20 cellular contexts compared by ENCODE assay signal in the genomic region with DNA sequence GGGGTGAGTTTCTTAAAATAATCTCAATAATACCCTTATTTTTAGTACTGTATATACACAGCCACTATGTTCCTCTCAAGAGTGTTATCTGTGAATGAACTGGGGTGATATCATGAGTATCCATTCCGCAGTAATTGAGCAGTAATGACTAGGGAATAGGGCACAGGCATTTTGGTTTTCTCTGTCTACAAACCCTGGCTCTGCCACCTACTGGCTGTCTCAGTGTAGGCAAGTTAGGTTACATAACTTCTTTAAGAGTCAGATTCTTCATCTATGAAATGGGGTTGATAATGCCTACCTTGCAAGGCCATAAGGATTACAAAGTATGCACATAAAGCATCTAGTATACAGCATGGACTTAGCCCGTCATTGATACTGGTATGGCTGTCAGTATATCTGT.
DNase-seq lines count a peak whose midpoint lies in the region; ATAC-seq and TF ChIP-seq lines count a peak whose summit lies in the region.
"Had no signal": no experiment of that assay in that cellular context is flagged by ENCODE, and none has a peak within 500 bp of the region (broad histone marks: within the 10 kb centered on the region; RNA-seq: fewer than 3 reads in every experiment).

No MANE protein-coding gene starts in this region.

- H3K36me3 ChIP-seq in breast epithelium = no peaks in the 10 kb centered on the region
- H3K36me3 ChIP-seq: cardiac muscle cell, right atrium auricular region had no signal

- H3K27me3 Mint-ChIP-seq in MCF 10A (ENCODE audit: insufficient read depth, unreplicated experiment) (peaks cover 40% of the 10 kb centered on the region), endothelial cell (ENCODE audit: unreplicated experiment) (no peaks in the 10 kb centered on the region)
- H3K27me3 Mint-ChIP-seq in activated CD4-positive, alpha-beta T cell treated with anti-CD3 and anti-CD28 coated beads for 36 hours = peaks cover 2% of the 10 kb centered on the region
- H3K27me3 Mint-ChIP-seq: activated naive CD4-positive, alpha-beta T cell treated with anti-CD3 and anti-CD28 coated beads, Interleukin-2, amount 50 U/mL, for 24 hours had no signal

- TF ChIP-seq CTCF in MCF 10A (IDR thresholded peaks at IDR 0.05; ENCODE audit: unreplicated experiment) (no peak), breast epithelium (IDR thresholded peaks at IDR 0.05) (no peak), endothelial cell (IDR thresholded peaks at IDR 0.05; ENCODE audit: unreplicated experiment) (peak; percentile 23)

- no peaks in the 10 kb centered on the region for H3K9me3 ChIP-seq in breast epithelium
- H3K9me3 ChIP-seq: right atrium auricular region had no signal

- no peak overlapping the region for H3K27ac ChIP-seq in breast epithelium
- H3K27ac ChIP-seq: cardiac muscle cell, right atrium auricular region had no signal

- H3K36me3 Mint-ChIP-seq in MCF 10A (ENCODE audit: insufficient read depth, unreplicated experiment) (no peaks in the 10 kb centered on the region), endothelial cell (ENCODE audit: low read depth, unreplicated experiment) (no peaks in the 10 kb centered on the region)
- no peaks in the 10 kb centered on the region for H3K36me3 Mint-ChIP-seq in activated CD4-positive, alpha-beta T cell treated with anti-CD3 and anti-CD28 coated beads for 36 hours (ENCODE audit: low read depth)
- H3K36me3 Mint-ChIP-seq: activated naive CD4-positive, alpha-beta T cell treated with anti-CD3 and anti-CD28 coated beads, Interleukin-2, amount 50 U/mL, for 24 hours had no signal

- BruUV-seq in MCF 10A (replicated peaks; lab: Mats Ljungman, UMichigan) = no TSS peak

- DNase-seq in MCF 10A (ENCODE audit: unreplicated experiment) (peak; percentile 14), breast epithelium (ENCODE audit: low spot score in 2 of 2) (no peak), NCI-H69 (lab: John Stamatoyannopoulos, UW) (peak; percentile 54), endothelial cell (ENCODE audit: low spot score) (no peak), T-helper 9 cell (no peak)
- no peak for DNase-seq in activated CD4-positive, alpha-beta T cell treated with anti-CD3 and anti-CD28 coated beads for 36 hours
- DNase-seq in activated CD8-positive, alpha-beta memory T cell treated with anti-CD3 and anti-CD28 coated beads for 24 hours = no peak
- DNase-seq: activated CD4-positive, alpha-beta T cell treated with anti-CD3 and anti-CD28 coated beads for 1 hour; activated CD8-positive, alpha-beta memory T cell treated with anti-CD3 and anti-CD28 coated beads, Interleukin-2, amount 50 U/mL, for 4 hours; Calu3; foreskin melanocyte; mesenchymal stem cell; NCI-H1417 treated with DMSO at 0.1 percent for 48 hours; nephron progenitor cell; stimulated activated CD4-positive, alpha-beta T cell treated with anti-CD3 and anti-CD28 coated beads, Interleukin-1b, Interleukin-23, amount 100 ng/mL, for 48 hours had no signal

- intact Hi-C loops in MCF 10A (cut with micrococcal nuclease) = no loop called here
- intact Hi-C loops in breast epithelium (cut with DNase I; ENCODE audit: low total_unique reads) = no loop called here
- intact Hi-C loops in activated CD4-positive, alpha-beta T cell treated with anti-CD3 and anti-CD28 coated beads for 36 hours (cut with DNase I, micrococcal nuclease) = no loop called here

- no peaks in the 10 kb centered on the region for H3K9me3 Mint-ChIP-seq in MCF 10A (ENCODE audit: unreplicated experiment)
- H3K9me3 Mint-ChIP-seq in endothelial cell (ENCODE audit: unreplicated experiment) = no peaks in the 10 kb centered on the region
- H3K9me3 Mint-ChIP-seq in activated CD4-positive, alpha-beta T cell treated with anti-CD3 and anti-CD28 coated beads for 36 hours (ENCODE audit: low read depth) = no peaks in the 10 kb centered on the region
- H3K9me3 Mint-ChIP-seq: activated naive CD4-positive, alpha-beta T cell treated with anti-CD3 and anti-CD28 coated beads, Interleukin-2, amount 50 U/mL, for 24 hours; nephron progenitor cell; T-helper 1 cell treated with Interleukin-12 subunit alpha and Interleukin-12 subunit beta and Interleukin-4 antibody, amounts not matched to agents 30 μg/mL and 1 μg/mL, for 36 hours had no signal

- no peaks in the 10 kb centered on the region for H3K27me3 ChIP-seq in breast epithelium
- H3K27me3 ChIP-seq: cardiac muscle cell, right atrium auricular region had no signal

- H3K4me1 Mint-ChIP-seq in MCF 10A (ENCODE audit: insufficient read depth, unreplicated experiment) = no peaks in the 10 kb centered on the region
- H3K4me1 Mint-ChIP-seq in endothelial cell (ENCODE audit: unreplicated experiment) = peaks cover 4% of the 10 kb centered on the region
- no peaks in the 10 kb centered on the region for H3K4me1 Mint-ChIP-seq in activated CD4-positive, alpha-beta T cell treated with anti-CD3 and anti-CD28 coated beads for 36 hours
- H3K4me1 Mint-ChIP-seq: activated naive CD4-positive, alpha-beta T cell treated with anti-CD3 and anti-CD28 coated beads, Interleukin-2, amount 50 U/mL, for 24 hours; nephron progenitor cell had no signal

- H3K27ac Mint-ChIP-seq in MCF 10A (ENCODE audit: low read depth, unreplicated experiment) = no peak overlapping the region
- no peak overlapping the region for H3K27ac Mint-ChIP-seq in endothelial cell (ENCODE audit: unreplicated experiment)
- H3K27ac Mint-ChIP-seq in activated CD4-positive, alpha-beta T cell treated with anti-CD3 and anti-CD28 coated beads for 36 hours = no peak overlapping the region
- H3K27ac Mint-ChIP-seq: activated naive CD4-positive, alpha-beta T cell treated with anti-CD3 and anti-CD28 coated beads, Interleukin-2, amount 50 U/mL, for 24 hours; nephron progenitor cell; T-helper 1 cell treated with Interleukin-12 subunit alpha and Interleukin-12 subunit beta and Interleukin-4 antibody, amounts not matched to agents 30 μg/mL and 1 μg/mL, for 36 hours had no signal

- H3K4me3 ChIP-seq in breast epithelium = no peak overlapping the region
- H3K4me3 ChIP-seq: cardiac muscle cell, right atrium auricular region had no signal

- no peak for TF ChIP-seq POLR2A in breast epithelium (IDR thresholded peaks at IDR 0.05)

- ATAC-seq in activated CD4-positive, alpha-beta T cell treated with anti-CD3 and anti-CD28 coated beads for 36 hours = no peak
- no peak for ATAC-seq in GM19023 (IDR thresholded peaks at IDR 0.05; ENCODE audit: unreplicated experiment)

- CTCF ChIA-PET in MCF 10A (lab: Yijun Ruan, JAX) = interaction anchor here (0.6 to 2.3 kb wide), 2 partner anchors 16 to 1214 kb away, joined by 3 to 26 read pairs; no protein-coding TSS in a partner anchor
- CTCF ChIA-PET in activated CD4-positive, alpha-beta T cell treated with anti-CD3 and anti-CD28 coated beads for 36 hours (lab: Charles Lee) = no interaction called here

- POLR2A ChIA-PET in MCF 10A (lab: Yijun Ruan, JAX) = interaction anchor here (0.6 kb wide), 2 partner anchors 340 to 596 kb away, joined by 3 to 4 read pairs; no protein-coding TSS in a partner anchor
- POLR2A ChIA-PET in activated CD4-positive, alpha-beta T cell treated with anti-CD3 and anti-CD28 coated beads for 36 hours (lab: Charles Lee) = no interaction called here

- H3K4me1 ChIP-seq in breast epithelium = no peaks in the 10 kb centered on the region
- H3K4me1 ChIP-seq: right atrium auricular region had no signal

- H3K4me3 Mint-ChIP-seq in MCF 10A (ENCODE audit: unreplicated experiment) = no peak overlapping the region
- H3K4me3 Mint-ChIP-seq in endothelial cell (ENCODE audit: unreplicated experiment) = no peak overlapping the region
- no peak overlapping the region for H3K4me3 Mint-ChIP-seq in activated CD4-positive, alpha-beta T cell treated with anti-CD3 and anti-CD28 coated beads for 36 hours
- H3K4me3 Mint-ChIP-seq: activated naive CD4-positive, alpha-beta T cell treated with anti-CD3 and anti-CD28 coated beads, Interleukin-2, amount 50 U/mL, for 24 hours; nephron progenitor cell; T-helper 1 cell treated with Interleukin-12 subunit alpha and Interleukin-12 subunit beta and Interleukin-4 antibody, amounts not matched to agents 30 μg/mL and 1 μg/mL, for 36 hours had no signal

Comparison
In these comparisons a context has a peak if more than half of its experiments do, and no peak if none do; other contexts are left out.
1. DNase-seq: peak in MCF 10A (single experiment) and NCI-H69 (single experiment); none in breast epithelium (0 of 2), endothelial cell (single experiment), activated CD4-positive, alpha-beta T cell treated with anti-CD3 and anti-CD28 coated beads for 36 hours (single experiment), T-helper 9 cell (single experiment) and activated CD8-positive, alpha-beta memory T cell treated with anti-CD3 and anti-CD28 coated beads for 24 hours (single experiment).